In genomic region chr5:89071101-89071940, GRCh38 we compare ENCODE assay signal across 12 cellular contexts.
DNase-seq lines count a peak whose midpoint lies in the region; ATAC-seq and TF ChIP-seq lines count a peak whose summit lies in the region.
"Had no signal": no experiment of that assay in that cellular context is flagged by ENCODE, and none has a peak within 500 bp of the region (broad histone marks: within the 10 kb centered on the region; RNA-seq: fewer than 3 reads in every experiment).

No MANE protein-coding gene starts in this region.

- TF ChIP-seq CTCF in GM10266 (IDR thresholded peaks at IDR 0.05; ENCODE audit: control insufficient read depth, insufficient read depth, low read depth, missing control alignments) (no peak), MM.1S (IDR thresholded peaks at IDR 0.05; ENCODE audit: low read length) (no peak), stomach (IDR thresholded peaks at IDR 0.05) (no peak), Peyer's patch (IDR thresholded peaks at IDR 0.05) (no peak)

- ATAC-seq in GM19397 (IDR thresholded peaks at IDR 0.05; ENCODE audit: unreplicated experiment) (peak; percentile 65), HG02885 (IDR thresholded peaks at IDR 0.05; ENCODE audit: poor library complexity, unreplicated experiment) (peak; percentile 61)
- ATAC-seq: activated T-cell treated with anti-CD3 and anti-CD28 coated beads, Interleukin-2, amount 50 U/mL, for 72 hours had no signal

- H3K4me2 ChIP-seq in MM.1S (ENCODE audit: low read depth, low read length): peak overlapping the region; percentile 38

- H3K9me3 ChIP-seq in MM.1S (replicated peaks; ENCODE audit: insufficient read depth, low read length) (no peaks in the 10 kb centered on the region), stomach (no peaks in the 10 kb centered on the region), Peyer's patch (no peaks in the 10 kb centered on the region)
- H3K9me3 ChIP-seq: uterus had no signal

- WGBS in stomach, 5 donors: 37 to 51% (median 46%) methylated on average over 4 of the region's 4 CpGs

- no peaks in the 10 kb centered on the region for H3K27me3 ChIP-seq in MM.1S (replicated peaks; ENCODE audit: insufficient read depth, low read length)
- no peaks in the 10 kb centered on the region for H3K27me3 ChIP-seq in stomach
- no peaks in the 10 kb centered on the region for H3K27me3 ChIP-seq in Peyer's patch
- H3K27me3 ChIP-seq: uterus had no signal

- H3K9me2 ChIP-seq in MM.1S (replicated peaks; ENCODE audit: insufficient read depth, low read length): no peaks in the 10 kb centered on the region

- H3K27ac ChIP-seq in MM.1S (ENCODE audit: low read length) (peak overlapping the region; percentile 84), stomach (no peak overlapping the region), Peyer's patch (no peak overlapping the region)
- H3K27ac ChIP-seq: uterus had no signal

- no peak for TF ChIP-seq POLR2A in stomach (IDR thresholded peaks at IDR 0.05)
- TF ChIP-seq POLR2A in Peyer's patch (IDR thresholded peaks at IDR 0.05): no peak

- DNase-seq in GM10266 (ENCODE audit: extremely low spot score): peak; percentile 6
- DNase-seq in MM.1S: peak; percentile 73
- no peak for DNase-seq in stomach
- DNase-seq in Peyer's patch: no peak
- DNase-seq in COLO668 (lab: John Stamatoyannopoulos, UW; ENCODE audit: unreplicated experiment): no peak
- no peak for DNase-seq in globus pallidus (ENCODE audit: low spot score)
- DNase-seq: activated T-cell treated with anti-CD3 and anti-CD28 coated beads, Interleukin-2, amount 50 U/mL, for 72 hours; NCI-H446; stimulated activated CD4-positive, alpha-beta T cell treated with anti-CD3 and anti-CD28 coated beads, Interleukin-4, amount 100 ng/mL, for 4 hours; uterus had no signal

- no peak for TF ChIP-seq EP300 in stomach (IDR thresholded peaks at IDR 0.05)

- H3K36me3 ChIP-seq in MM.1S (replicated peaks; ENCODE audit: insufficient read depth, low read length): no peaks in the 10 kb centered on the region
- no peaks in the 10 kb centered on the region for H3K36me3 ChIP-seq in stomach
- H3K36me3 ChIP-seq in Peyer's patch: no peaks in the 10 kb centered on the region
- H3K36me3 ChIP-seq: uterus had no signal

- peak overlapping the region; percentile 61 for H2AFZ ChIP-seq in MM.1S (ENCODE audit: low read length)

- peak overlapping the region; percentile 73 for H3K9ac ChIP-seq in MM.1S (ENCODE audit: low read length)

- peaks cover 9% of the 10 kb centered on the region for H3F3A ChIP-seq in MM.1S (ENCODE audit: insufficient read depth, low read length)

- H3K4me1 ChIP-seq in MM.1S (ENCODE audit: low read length) (peaks cover 9% of the 10 kb centered on the region), stomach (no peaks in the 10 kb centered on the region), Peyer's patch (no peaks in the 10 kb centered on the region)
- H3K4me1 ChIP-seq: uterus had no signal

- no peaks in the 10 kb centered on the region for H4K20me1 ChIP-seq in MM.1S (ENCODE audit: insufficient read depth, low read length)

- peak overlapping the region; percentile 62 for H3K4me3 ChIP-seq in MM.1S (ENCODE audit: low read length)
- no peak overlapping the region for H3K4me3 ChIP-seq in stomach
- no peak overlapping the region for H3K4me3 ChIP-seq in Peyer's patch
- H3K4me3 ChIP-seq: uterus had no signal

- no peaks in the 10 kb centered on the region for H3K79me2 ChIP-seq in MM.1S (ENCODE audit: low read length)

- intact Hi-C loops in stomach (cut with DNase I; ENCODE audit: low total_unique reads): no loop called here

Comparison
In these comparisons a context has a peak if more than half of its experiments do, and no peak if none do; other contexts are left out.
1. DNase-seq: peak in GM10266 (single experiment) and MM.1S (single experiment); none in stomach (single experiment), Peyer's patch (0 of 3), COLO668 (single experiment) and globus pallidus (single experiment).